8 cellular contexts compared by ENCODE assay signal in the genomic region with DNA sequence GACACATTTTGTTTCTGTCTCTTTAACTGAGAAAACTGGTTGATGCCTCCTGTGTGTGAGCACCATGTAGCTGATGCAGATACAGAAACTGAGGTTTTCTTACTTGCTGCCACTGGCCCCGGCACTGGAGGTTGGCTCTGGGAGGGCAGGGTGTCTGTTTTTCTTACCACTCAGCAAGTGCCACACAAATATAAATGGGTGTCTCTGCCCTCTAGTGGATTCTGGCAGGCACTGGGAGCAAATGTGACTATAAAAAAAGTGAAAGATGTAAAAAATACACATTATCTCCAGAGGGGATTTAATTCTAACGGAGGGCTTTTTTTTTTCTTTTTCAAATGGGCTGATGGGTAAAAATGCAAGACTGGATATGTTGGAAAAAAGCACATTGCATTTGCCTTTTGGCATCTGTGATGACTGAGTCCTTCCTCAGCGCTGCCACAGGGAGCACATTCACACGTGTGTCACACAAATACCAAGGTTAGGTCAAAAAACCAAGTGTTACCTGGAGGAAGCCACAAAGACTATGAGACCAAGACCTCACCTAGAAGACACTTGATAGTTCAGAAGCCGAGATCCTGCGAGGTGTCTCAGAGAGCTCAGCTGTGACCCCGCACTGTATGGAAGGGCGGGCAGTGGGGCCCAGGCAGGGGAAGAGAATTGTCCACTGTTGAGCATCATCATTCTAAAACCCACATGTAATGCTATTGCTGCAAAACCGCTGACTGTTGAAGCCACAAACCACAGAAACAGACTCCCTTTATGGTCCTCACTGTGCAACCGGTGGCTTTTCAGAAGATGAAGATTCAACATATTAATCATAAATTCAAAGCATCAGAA. TPM values are rescaled to one million over a fixed set of nuclear protein-coding genes. Genes with fewer than 3 reads are reported as not detected.
A peak's percentile ranks its signal among the peaks of the same experiment; 100 is the strongest.
DNase-seq lines count a peak whose midpoint lies in the region; ATAC-seq and TF ChIP-seq lines count a peak whose summit lies in the region.

No MANE protein-coding gene starts in this region.

- no peak overlapping the region for H3K4me3 Mint-ChIP-seq in activated B cell treated with CpG ODN at 0.5 μM for 24 hours
- no peak overlapping the region for H3K4me3 Mint-ChIP-seq in type B pancreatic cell

- H3K27me3 ChIP-seq in BJ (ENCODE audit: control insufficient read depth, insufficient read depth, low read length) (no peaks in the 10 kb centered on the region), dorsolateral prefrontal cortex (no peaks in the 10 kb centered on the region)

- ATAC-seq in GM18858 (IDR thresholded peaks at IDR 0.05; ENCODE audit: unreplicated experiment) (peak; percentile 78), HG03045 (IDR thresholded peaks at IDR 0.05; ENCODE audit: unreplicated experiment) (peak; percentile 81), activated B cell treated with CpG ODN at 0.5 μM for 24 hours (ENCODE audit: low read depth) (peak; percentile 78)

- POLR2A ChIA-PET in BJ (lab: Charles Lee) (no interaction called here), activated B cell treated with CpG ODN at 0.5 μM for 24 hours (lab: Charles Lee) (no interaction called here)

- no peak overlapping the region for H3K27ac Mint-ChIP-seq in activated B cell treated with CpG ODN at 0.5 μM for 24 hours
- H3K27ac Mint-ChIP-seq in type B pancreatic cell, result no peak overlapping the region

- H3K27ac ChIP-seq in dorsolateral prefrontal cortex, result peak overlapping the region in 7 of 59 donors; percentile 17 to 76 (median 46)

- DNase-seq in BJ (ENCODE audit: low read depth), result no peak
- peak; percentile 11 for DNase-seq in NCI-H2081 treated with DMSO at 0.1 percent for 48 hours (lab: John Stamatoyannopoulos, UW)
- no peak for DNase-seq in activated B cell treated with CpG ODN at 0.5 μM for 24 hours
- peak in 3 of 10 donors; percentile 26 to 61 (median 28) for DNase-seq in dorsolateral prefrontal cortex
- peak; percentile 57 for DNase-seq in middle frontal gyrus (ENCODE audit: extremely low spot score, low spot score)
- no peak for DNase-seq in type B pancreatic cell (ENCODE audit: extremely low spot score, unreplicated experiment)

- TF ChIP-seq CTCF in BJ (IDR thresholded peaks at IDR 0.05; ENCODE audit: insufficient read depth, low read depth, low read length) (peak; percentile 71), activated B cell treated with CpG ODN at 0.5 μM for 24 hours (IDR thresholded peaks at IDR 0.05) (no peak), dorsolateral prefrontal cortex (IDR thresholded peaks at IDR 0.05 in 54 of 56, conservative IDR thresholded peaks at IDR 0.05 in 2 of 56; ENCODE audit: low read depth in 1 of 56, partially characterized antibody in 56 of 56) (peak; percentile 18 to 81 (median 70)), type B pancreatic cell (conservative IDR thresholded peaks at IDR 0.05) (peak; percentile 77)

- no peaks in the 10 kb centered on the region for H3K36me3 ChIP-seq in BJ (ENCODE audit: control insufficient read depth, insufficient read depth, low read length)

- intact Hi-C loops in activated B cell treated with CpG ODN at 0.5 μM for 24 hours (cut with micrococcal nuclease), result loop anchor here (1.0 kb wide), 1 partner anchor 99 kb away; no protein-coding TSS in a partner anchor
- intact Hi-C loops in dorsolateral prefrontal cortex (cut with DNase I), result no loop called here

- H3K36me3 Mint-ChIP-seq in activated B cell treated with CpG ODN at 0.5 μM for 24 hours (ENCODE audit: low read depth), result peaks cover 42% of the 10 kb centered on the region
- peaks cover 23% of the 10 kb centered on the region for H3K36me3 Mint-ChIP-seq in type B pancreatic cell

- H3K4me3 ChIP-seq in BJ (ENCODE audit: low read depth, low read length), result no peak overlapping the region
- H3K4me3 ChIP-seq in dorsolateral prefrontal cortex, result no peak overlapping the region

- no peaks in the 10 kb centered on the region for H3K27me3 Mint-ChIP-seq in activated B cell treated with CpG ODN at 0.5 μM for 24 hours
- H3K27me3 Mint-ChIP-seq in type B pancreatic cell, result no peaks in the 10 kb centered on the region

- H3K9me3 Mint-ChIP-seq in activated B cell treated with CpG ODN at 0.5 μM for 24 hours (no peaks in the 10 kb centered on the region), type B pancreatic cell (no peaks in the 10 kb centered on the region)

- peaks cover 10% of the 10 kb centered on the region for H3K4me1 Mint-ChIP-seq in activated B cell treated with CpG ODN at 0.5 μM for 24 hours
- peaks cover 6% of the 10 kb centered on the region for H3K4me1 Mint-ChIP-seq in type B pancreatic cell (ENCODE audit: unreplicated experiment)

- CTCF ChIA-PET in BJ (lab: Yijun Ruan, JAX) (interaction anchor here (0.8 to 2.2 kb wide), 3 partner anchors 11 to 102 kb away, joined by 3 to 11 read pairs (median 3); no protein-coding TSS in a partner anchor), activated B cell treated with CpG ODN at 0.5 μM for 24 hours (lab: Charles Lee) (interaction anchor here (0.8 to 1.9 kb wide), 3 partner anchors 10 to 302 kb away, joined by 3 to 5 read pairs (median 3); a partner anchor contains a TSS)

RNA-seq across cellular contexts. Expression of a gene that starts 18.9 kb away (rescaled TPM):
- 3.8 and 4.2 TPM in 2 replicates for polyA plus RNA-seq in BJ (2011; rRNA removed)
- 3.1 and 3.9 TPM in 2 replicates for polyA minus RNA-seq in BJ (2011; rRNA and poly(A)+ RNA removed)
- total RNA-seq in activated B cell treated with CpG ODN at 0.5 μM for 24 hours, result 12.3 and 13.4 TPM in 2 replicates
- total RNA-seq in dorsolateral prefrontal cortex, result 10 to 100 TPM in 1 of 120 experiments, 1 to 10 TPM in 119; 3.2 to 11.1 (median 6.2) TPM
- 10.1 and 14.8 TPM in 2 replicates for total RNA-seq in type B pancreatic cell (ENCODE audit: low replicate concordance)

Comparison
In these comparisons a context has a peak if more than half of its experiments do, and no peak if none do; other contexts are left out.
1. DNase-seq: peak in NCI-H2081 treated with DMSO at 0.1 percent for 48 hours (single experiment) and middle frontal gyrus (single experiment); none in BJ (single experiment), activated B cell treated with CpG ODN at 0.5 μM for 24 hours (single experiment) and type B pancreatic cell (single experiment).
2. Peak in every context shown above with its lines, with median percentiles within 50 percentile points of each other: ATAC-seq.